8 cellular contexts compared by ENCODE assay signal in genomic region chr2:24084386-24085375, GRCh38. TPM values are rescaled to one million over a fixed set of nuclear protein-coding genes. Genes with fewer than 3 reads are reported as not detected.
DNase-seq lines count a peak whose midpoint lies in the region; ATAC-seq and TF ChIP-seq lines count a peak whose summit lies in the region.

Gene TP53I3 (minus strand): TSS chr2:24084834. CDS start chr2:24084326, 508 bp downstream.

- peak; percentile 79 for ATAC-seq in GM21576 (IDR thresholded peaks at IDR 0.05; ENCODE audit: unreplicated experiment)
- peak; percentile 99 for ATAC-seq in activated T-helper 17 cell treated with anti-CD3 and anti-CD28 coated beads, Interleukin-2, amount 50 U/mL, for 72 hours (replicated peaks)
- peak; percentile 92 to 97 (median 92) for ATAC-seq in natural killer cell

- intact Hi-C loops in natural killer cell (cut with micrococcal nuclease): loop anchor here (1.0 kb wide), 2 partner anchors 96 to 260 kb away; no protein-coding TSS in a partner anchor

- peak; percentile 6 for TF ChIP-seq CTCF in fibroblast of mammary gland (conservative IDR thresholded peaks at IDR 0.05; ENCODE audit: control insufficient read depth, insufficient read depth, low read depth, low read length)
- TF ChIP-seq CTCF in natural killer cell (IDR thresholded peaks at IDR 0.05): peak; percentile 92

- H3K9me3 Mint-ChIP-seq in IgD-negative memory B cell: no peaks in the 10 kb centered on the region
- no peaks in the 10 kb centered on the region for H3K9me3 Mint-ChIP-seq in activated T-helper 17 cell treated with anti-CD3 and anti-CD28 coated beads, Interleukin-2, amount 50 U/mL, for 72 hours
- H3K9me3 Mint-ChIP-seq in natural killer cell: no peaks in the 10 kb centered on the region

- H3K36me3 Mint-ChIP-seq in IgD-negative memory B cell (peaks cover 7% of the 10 kb centered on the region), natural killer cell (no peaks in the 10 kb centered on the region)
- peaks cover 15% of the 10 kb centered on the region for H3K36me3 Mint-ChIP-seq in activated T-helper 17 cell treated with anti-CD3 and anti-CD28 coated beads, Interleukin-2, amount 50 U/mL, for 72 hours (ENCODE audit: low read depth)

- H3K27ac Mint-ChIP-seq in IgD-negative memory B cell (peak within 1 kb of the TSS; percentile 89 to 95 (median 93)), natural killer cell (peak within 1 kb of the TSS; percentile 59 to 86)
- no peak within 1 kb of the TSS for H3K27ac Mint-ChIP-seq in activated T-helper 17 cell treated with anti-CD3 and anti-CD28 coated beads, Interleukin-2, amount 50 U/mL, for 72 hours

- H3K4me3 Mint-ChIP-seq in IgD-negative memory B cell: peak within 1 kb of the TSS; percentile 92 to 100 (median 96)
- H3K4me3 Mint-ChIP-seq in activated T-helper 17 cell treated with anti-CD3 and anti-CD28 coated beads, Interleukin-2, amount 50 U/mL, for 72 hours: peak within 1 kb of the TSS; percentile 86
- H3K4me3 Mint-ChIP-seq in natural killer cell: peak within 1 kb of the TSS; percentile 87

- DNase-seq in DMS79 treated with DMSO at 0.1 percent for 48 hours (lab: John Stamatoyannopoulos, UW) (peak; percentile 83), fibroblast of mammary gland (ENCODE audit: low read depth) (peak; percentile 85), natural killer cell (peak; percentile 86)
- peak; percentile 52 to 87 (median 72) for DNase-seq in stimulated activated naive CD4-positive, alpha-beta T cell (lab: John Stamatoyannopoulos, UW)

- H3K4me3 ChIP-seq in fibroblast of mammary gland (ENCODE audit: control insufficient read depth, low read depth, low read length): peak within 1 kb of the TSS; percentile 82

- H3K4me1 Mint-ChIP-seq in IgD-negative memory B cell (peaks cover 7 to 17% (median 9%) of the 10 kb centered on the region in 3 donors), natural killer cell (peaks cover 5 to 29% of the 10 kb centered on the region in 2 donors)
- no peaks in the 10 kb centered on the region for H3K4me1 Mint-ChIP-seq in activated T-helper 17 cell treated with anti-CD3 and anti-CD28 coated beads, Interleukin-2, amount 50 U/mL, for 72 hours

- H3K27me3 Mint-ChIP-seq in IgD-negative memory B cell: no peaks in the 10 kb centered on the region
- H3K27me3 Mint-ChIP-seq in activated T-helper 17 cell treated with anti-CD3 and anti-CD28 coated beads, Interleukin-2, amount 50 U/mL, for 72 hours: no peaks in the 10 kb centered on the region
- H3K27me3 Mint-ChIP-seq in natural killer cell (ENCODE audit: low read depth in 2 of 2): no peaks in the 10 kb centered on the region

TF ChIP-seq in PFSK-1, 5 proteins besides CTCF, POLR2A, EP300 and RAD21:
- TF ChIP-seq SIN3A (IDR thresholded peaks at IDR 0.05; ENCODE audit: borderline replicate concordance, insufficient read depth, low read length) (0 out of 2 replicates have a peak, but pooled peaks have one; percentile 4), REST (IDR thresholded peaks at IDR 0.05; ENCODE audit: insufficient read depth in 1 of 2, low read depth in 2 of 2, low read length in 2 of 2) (no peak), POLR2AphosphoS5 (IDR thresholded peaks at IDR 0.05; ENCODE audit: low read depth, low read length) (peak; percentile 86), TAF1 (IDR thresholded peaks at IDR 0.05; ENCODE audit: borderline replicate concordance, insufficient read depth, low read length) (peak; percentile 76; the same call in 1 of the 2 replicates), FOXP2 (optimal IDR thresholded peaks at IDR 0.05; ENCODE audit: borderline replicate concordance, extremely low read depth, extremely low read length, insufficient read depth) (peak; percentile 84)
TF ChIP-seq in PFSK-1: peak in this region for 4.

RNA-seq across cellular contexts. Expression of gene TP53I3, which starts in this region (rescaled TPM):
- polyA plus RNA-seq in IgD-negative memory B cell: 4.1 TPM
- polyA plus RNA-seq in PFSK-1 (2012; ENCODE audit: insufficient read length, low read depth): 13.9 TPM
- 1 to 10 TPM; 2.7 to 3.0 TPM for total RNA-seq in activated T-helper 17 cell treated with anti-CD3 and anti-CD28 coated beads, Interleukin-2, amount 50 U/mL, for 72 hours
- 1 to 10 TPM; 1.6 to 2.6 (median 2.0) TPM for total RNA-seq in natural killer cell

Comparison
In these comparisons a context has a peak if more than half of its experiments do, and no peak if none do; other contexts are left out.
1. Peak in every context shown above with its lines: DNase-seq, ATAC-seq and H3K4me3 ChIP-seq.